In the genomic region with DNA sequence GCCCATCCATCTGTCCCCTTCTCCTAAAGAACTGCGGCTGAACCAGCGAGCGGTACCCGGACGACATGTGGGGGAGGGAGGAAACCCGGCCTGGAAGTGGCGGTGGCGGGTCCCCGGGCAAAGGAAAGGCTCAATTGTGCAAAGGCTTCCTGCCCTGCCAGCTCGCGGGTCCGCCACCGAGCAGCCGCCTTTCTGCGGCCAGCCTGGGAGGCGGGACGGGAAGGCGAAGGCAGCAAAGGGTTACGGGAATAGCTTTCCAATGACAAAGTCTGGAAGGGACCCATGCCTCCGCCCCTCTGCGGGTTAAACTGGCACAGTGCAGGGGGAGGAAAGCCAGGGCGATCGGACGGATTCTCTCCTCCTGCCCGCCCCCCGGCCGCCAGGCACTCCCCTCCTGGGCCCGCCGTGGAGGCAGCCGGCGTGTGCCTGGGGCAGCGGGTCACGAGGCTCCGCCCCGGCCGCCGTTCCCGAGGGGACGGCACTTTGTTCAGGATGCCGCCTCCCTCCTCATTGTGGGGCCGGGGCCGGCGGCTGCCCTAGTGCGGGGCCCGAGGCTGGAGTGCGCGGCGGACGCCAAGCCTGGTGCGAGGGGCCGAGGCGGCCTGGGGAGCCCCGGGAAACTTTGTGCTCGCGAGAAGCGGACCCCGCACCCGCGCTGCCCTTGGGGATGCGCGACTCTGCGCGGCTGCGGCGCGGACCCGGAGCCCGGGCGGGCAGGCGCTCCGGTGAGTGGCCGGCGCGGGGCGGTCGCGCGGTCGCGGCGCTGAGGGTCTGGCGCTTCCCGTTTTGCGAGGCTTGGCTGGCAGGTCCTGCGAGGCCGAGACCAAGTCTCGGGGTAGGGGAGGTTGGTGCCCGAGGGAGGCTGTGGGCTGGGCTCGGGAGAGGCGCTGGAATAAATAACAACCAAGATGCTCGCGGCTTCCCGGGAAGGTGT, we compare ENCODE assay signal across 8 cellular contexts. TPM values are rescaled to one million over a fixed set of nuclear protein-coding genes. Genes with fewer than 3 reads are reported as not detected.
DNase-seq lines count a peak whose midpoint lies in the region; ATAC-seq and TF ChIP-seq lines count a peak whose summit lies in the region.

A gene with protein sequence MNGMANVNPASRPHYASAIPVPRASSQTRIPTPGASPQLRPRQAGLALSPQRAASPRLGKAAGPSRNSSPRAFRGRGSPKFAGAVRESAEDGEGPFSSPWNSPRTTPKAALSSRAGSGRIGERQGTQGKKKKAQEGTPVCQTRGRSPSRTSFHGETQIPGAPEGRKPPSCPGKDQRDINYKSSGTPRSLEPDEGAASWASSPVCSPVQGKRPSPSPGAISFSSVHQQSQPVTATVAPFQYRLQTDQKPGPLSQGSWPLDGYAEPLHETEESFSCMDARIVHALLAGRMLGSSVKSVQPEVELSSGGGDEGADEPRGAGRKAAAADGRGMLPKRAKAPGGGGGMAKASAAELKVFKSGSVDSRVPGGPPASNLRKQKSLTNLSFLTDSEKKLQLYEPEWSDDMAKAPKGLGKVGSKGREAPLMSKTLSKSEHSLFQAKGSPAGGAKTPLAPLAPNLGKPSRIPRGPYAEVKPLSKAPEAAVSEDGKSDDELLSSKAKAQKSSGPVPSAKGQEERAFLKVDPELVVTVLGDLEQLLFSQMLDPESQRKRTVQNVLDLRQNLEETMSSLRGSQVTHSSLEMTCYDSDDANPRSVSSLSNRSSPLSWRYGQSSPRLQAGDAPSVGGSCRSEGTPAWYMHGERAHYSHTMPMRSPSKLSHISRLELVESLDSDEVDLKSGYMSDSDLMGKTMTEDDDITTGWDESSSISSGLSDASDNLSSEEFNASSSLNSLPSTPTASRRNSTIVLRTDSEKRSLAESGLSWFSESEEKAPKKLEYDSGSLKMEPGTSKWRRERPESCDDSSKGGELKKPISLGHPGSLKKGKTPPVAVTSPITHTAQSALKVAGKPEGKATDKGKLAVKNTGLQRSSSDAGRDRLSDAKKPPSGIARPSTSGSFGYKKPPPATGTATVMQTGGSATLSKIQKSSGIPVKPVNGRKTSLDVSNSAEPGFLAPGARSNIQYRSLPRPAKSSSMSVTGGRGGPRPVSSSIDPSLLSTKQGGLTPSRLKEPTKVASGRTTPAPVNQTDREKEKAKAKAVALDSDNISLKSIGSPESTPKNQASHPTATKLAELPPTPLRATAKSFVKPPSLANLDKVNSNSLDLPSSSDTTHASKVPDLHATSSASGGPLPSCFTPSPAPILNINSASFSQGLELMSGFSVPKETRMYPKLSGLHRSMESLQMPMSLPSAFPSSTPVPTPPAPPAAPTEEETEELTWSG (N-terminal part only) (plus strand): TSS at position 510 of the 934 bp plus-strand sequence. CDS start 83,758 bp downstream, outside the sequence.

- H3K27ac ChIP-seq in adipose tissue (ENCODE audit: low read depth, low read length) (peak within 1 kb of the TSS; percentile 75), neutrophil (no peak within 1 kb of the TSS)

- DNase-seq in NCI-H82 (lab: John Stamatoyannopoulos, UW), result peak; percentile 64
- DNase-seq in NCI-H82 treated with DMSO at 0.1 percent for 48 hours (lab: John Stamatoyannopoulos, UW; ENCODE audit: unreplicated experiment), result no peak
- peak; percentile 45 for DNase-seq in NCI-H128 (lab: John Stamatoyannopoulos, UW; ENCODE audit: unreplicated experiment)
- DNase-seq in Right ventricle myocardium inferior (ENCODE audit: missing footprints), result peak; percentile 72
- DNase-seq in stimulated activated naive CD4-positive, alpha-beta T cell (lab: John Stamatoyannopoulos, UW), result no peak
- no peak for DNase-seq in OCI-M1 (lab: John Stamatoyannopoulos, UW)

- ATAC-seq in Right ventricle myocardium inferior, result peak; percentile 51

- no peak for TF ChIP-seq CTCF in neutrophil (IDR thresholded peaks at IDR 0.05)

- intact Hi-C loops in Right ventricle myocardium inferior (cut with DNase I), result loop anchor here (2.0 to 10.0 kb wide), 2 partner anchors 16 to 436 kb away; no protein-coding TSS in a partner anchor

- H3K27me3 ChIP-seq in neutrophil, result peaks cover 64% of the 10 kb centered on the region

- no peaks in the 10 kb centered on the region for H3K9me3 ChIP-seq in neutrophil

- H3K4me1 ChIP-seq in neutrophil (ENCODE audit: control insufficient read depth in 1 of 2, insufficient read depth in 1 of 2, low read depth in 1 of 2, low read length in 1 of 2), result peaks cover 39 to 52% of the 10 kb centered on the region in 2 experiments

- 0 to 2% (median 1%) methylated on average over 76 to 93 of the region's 93 CpGs for WGBS in adipose tissue, 3 donors

- H3K4me3 ChIP-seq in neutrophil (ENCODE audit: low read depth in 1 of 2, low read length in 1 of 2), result peak within 1 kb of the TSS; percentile 30 to 63

- H3K36me3 ChIP-seq in neutrophil, result no peaks in the 10 kb centered on the region

RNA-seq across cellular contexts. Expression of the gene that starts here (rescaled TPM):
- polyA plus RNA-seq in adipose tissue, result 10 to 100 TPM in 2 of 3 donors, 1 to 10 TPM in 1; 4.1 to 26.8 (median 17.2) TPM
- total RNA-seq in Right ventricle myocardium inferior, result 69.0 TPM

Comparison
In these comparisons a context has a peak if more than half of its experiments do, and no peak if none do; other contexts are left out.
1. DNase-seq: peak in NCI-H82 (single experiment), NCI-H128 (single experiment) and Right ventricle myocardium inferior (single experiment); none in NCI-H82 treated with DMSO at 0.1 percent for 48 hours (single experiment), stimulated activated naive CD4-positive, alpha-beta T cell (0 of 6) and OCI-M1 (single experiment).